In the genomic region with DNA sequence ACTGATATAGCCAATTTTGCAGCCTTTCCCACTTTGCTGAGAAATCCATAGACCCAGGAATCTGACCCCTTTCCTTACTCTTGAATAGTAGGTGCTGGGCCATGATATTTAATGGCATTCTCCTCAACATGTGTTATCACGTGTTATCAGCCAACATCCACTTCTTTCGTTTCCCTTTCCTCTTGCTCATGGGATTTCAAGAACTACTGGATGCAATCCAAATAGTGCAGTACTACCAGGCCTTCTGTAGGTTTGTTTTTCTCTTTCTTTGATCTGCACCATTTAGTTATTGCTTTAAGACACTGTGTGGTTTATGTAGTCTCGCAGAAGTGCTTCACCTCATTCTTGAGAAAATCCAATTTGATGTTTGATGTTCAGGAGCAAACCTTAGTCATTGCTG, we compare ENCODE assay signal across 20 cellular contexts.
"Had no signal": no experiment of that assay in that cellular context is flagged by ENCODE, and none has a peak within 500 bp of the region (broad histone marks: within the 10 kb centered on the region; RNA-seq: fewer than 3 reads in every experiment).

No MANE protein-coding gene starts in this region.

- H3K4me3 ChIP-seq: MG63, SJSA1, SK-N-MC had no signal

- DNase-seq: KBM-7, MG63, NCI-H1092 treated with DMSO at 0.1 percent for 48 hours, NCI-H1436, NCI-H187, NCI-H2029, NCI-H2081 treated with DMSO at 0.1 percent for 48 hours, NCI-H2171, NCI-H226, NCI-H446, NCI-H510A, NCI-H524 treated with DMSO at 0.1 percent for 48 hours, NCI-H69, NCI-H774, PC-3, Right ventricle myocardium superior, SIG-M5 had no signal

- ATAC-seq: Panc1, PC-3 had no signal
